Comparison of ENCODE assay signal across 1 cellular context in the genomic region with DNA sequence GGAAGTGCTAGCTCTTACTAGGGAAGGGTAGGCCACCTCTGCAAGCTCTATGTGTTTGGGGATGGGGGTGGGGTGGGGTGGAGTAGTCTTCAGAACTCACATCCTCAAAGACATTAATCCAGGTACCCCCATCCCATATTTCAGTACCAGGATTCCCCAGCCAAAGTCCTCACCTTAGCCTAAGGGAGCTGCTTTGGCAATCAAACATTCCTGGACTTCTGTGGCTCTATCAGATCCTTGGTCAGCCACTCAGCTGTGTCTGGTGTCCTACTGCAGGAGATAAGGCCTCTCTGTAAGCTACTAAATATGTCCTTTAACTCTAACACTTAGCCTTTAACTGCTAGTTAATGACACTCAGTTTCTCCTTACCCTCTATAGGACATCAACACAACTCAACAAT.
TF ChIP-seq lines count a peak whose summit lies in the region.

No MANE protein-coding gene starts in this region.

TF ChIP-seq in H1, 55 proteins besides CTCF, POLR2A, EP300 and RAD21:
- TF ChIP-seq RFX5 (IDR thresholded peaks at IDR 0.05; ENCODE audit: borderline replicate concordance, low read depth, low read length) (no peak), CREB1 (IDR thresholded peaks at IDR 0.05) (no peak)
TF ChIP-seq in H1: peak in this region for 0.
